ENCODE assay signal across 8 cellular contexts in genomic region chr17:81512560-81512983, GRCh38. TPM values are rescaled to one million over a fixed set of nuclear protein-coding genes. Genes with fewer than 3 reads are reported as not detected.
DNase-seq lines count a peak whose midpoint lies in the region; ATAC-seq and TF ChIP-seq lines count a peak whose summit lies in the region.

Gene ACTG1, minus strand, starts transcription at chr17:81512799. Its CDS starts 445 bp downstream, at chr17:81512354.

- H3K27ac Mint-ChIP-seq in T-helper 2 cell treated with Interferon-gamma antibody and Interleukin-4, amounts not matched to agents 5 μg/mL and 100 μg/mL, for 36 hours = peak within 1 kb of the TSS; percentile 94

- TF ChIP-seq CTCF in right atrium auricular region (IDR thresholded peaks at IDR 0.05) = no peak

- H3K4me3 ChIP-seq in right atrium auricular region = peak within 1 kb of the TSS; percentile 67 to 94
- H3K4me3 ChIP-seq in urinary bladder (ENCODE audit: low read depth, low read length) = peak within 1 kb of the TSS; percentile 97

- peaks cover 29% of the 10 kb centered on the region for H3K4me1 Mint-ChIP-seq in T-helper 2 cell treated with Interferon-gamma antibody and Interleukin-4, amounts not matched to agents 5 μg/mL and 100 μg/mL, for 36 hours (ENCODE audit: low read depth)

- ATAC-seq in HG02798 (IDR thresholded peaks at IDR 0.05; ENCODE audit: poor library complexity, unreplicated experiment) = peak; percentile 56

- H3K36me3 Mint-ChIP-seq in T-helper 2 cell treated with Interferon-gamma antibody and Interleukin-4, amounts not matched to agents 5 μg/mL and 100 μg/mL, for 36 hours (ENCODE audit: low read depth) = peaks cover 47% of the 10 kb centered on the region

- H3K27me3 ChIP-seq in right atrium auricular region = no peaks in the 10 kb centered on the region

- H3K36me3 ChIP-seq in right atrium auricular region (peaks cover 39% of the 10 kb centered on the region), urinary bladder (ENCODE audit: insufficient read depth) (peaks cover 4% of the 10 kb centered on the region)

- no peaks in the 10 kb centered on the region for H3K9me3 Mint-ChIP-seq in T-helper 2 cell treated with Interferon-gamma antibody and Interleukin-4, amounts not matched to agents 5 μg/mL and 100 μg/mL, for 36 hours

- H3K4me1 ChIP-seq in right atrium auricular region = peaks cover 0 to 56% of the 10 kb centered on the region in 2 donors
- H3K4me1 ChIP-seq in urinary bladder (ENCODE audit: insufficient read depth) = no peaks in the 10 kb centered on the region

- peak within 1 kb of the TSS; percentile 100 for H3K4me3 Mint-ChIP-seq in T-helper 2 cell treated with Interferon-gamma antibody and Interleukin-4, amounts not matched to agents 5 μg/mL and 100 μg/mL, for 36 hours

- DNase-seq in GM04504 (ENCODE audit: low read depth) (peak; percentile 90), NCI-H1694 treated with DMSO at 0.1 percent for 48 hours (lab: John Stamatoyannopoulos, UW) (peak; percentile 85), anterior cingulate cortex (lab: John Stamatoyannopoulos, UW) (peak; percentile 38 to 94 (median 89)), right atrium auricular region (ENCODE audit: low spot score) (peak; percentile 94), pulmonary artery endothelial cell (ENCODE audit: low read depth, low spot score) (peak; percentile 64)
- peak; percentile 91 for DNase-seq in T-helper 2 cell treated with Interferon-gamma antibody and Interleukin-4, amounts not matched to agents 5 μg/mL and 100 μg/mL, for 36 hours (ENCODE audit: low spot score)

- no peaks in the 10 kb centered on the region for H3K9me3 ChIP-seq in right atrium auricular region

- peaks cover 3% of the 10 kb centered on the region for H3K27me3 Mint-ChIP-seq in T-helper 2 cell treated with Interferon-gamma antibody and Interleukin-4, amounts not matched to agents 5 μg/mL and 100 μg/mL, for 36 hours (ENCODE audit: low read depth)

- H3K27ac ChIP-seq in right atrium auricular region = peak within 1 kb of the TSS; percentile 98 to 100
- peak within 1 kb of the TSS; percentile 99 for H3K27ac ChIP-seq in urinary bladder (ENCODE audit: low read depth)

- under 1% methylated on average over 60 of the region's 60 CpGs for WGBS in urinary bladder

RNA-seq across cellular contexts. Expression of gene ACTG1, which starts in this region (rescaled TPM):
- total RNA-seq in right atrium auricular region = 1,000 to 10,000 TPM; 1,076 to 1,610 TPM
- 9,538 and 11,768 TPM in 2 replicates for total RNA-seq in pulmonary artery endothelial cell
- 2,267 TPM for total RNA-seq in urinary bladder
- 2,840 TPM for polyA plus RNA-seq in urinary bladder

Comparison
In these comparisons a context has a peak if more than half of its experiments do, and no peak if none do; other contexts are left out.
1. Peak in every context shown above with its lines: DNase-seq, ATAC-seq, H3K4me3 ChIP-seq and H3K27ac ChIP-seq.